Comparison of ENCODE assay signal across 15 cellular contexts in genomic region chrX:23766650-23767551, GRCh38. TPM values are rescaled to one million over a fixed set of nuclear protein-coding genes. Genes with fewer than 3 reads are reported as not detected.
DNase-seq lines count a peak whose midpoint lies in the region; ATAC-seq and TF ChIP-seq lines count a peak whose summit lies in the region.
"Had no signal": no experiment of that assay in that cellular context is flagged by ENCODE, and none has a peak within 500 bp of the region (broad histone marks: within the 10 kb centered on the region; RNA-seq: fewer than 3 reads in every experiment).

No MANE protein-coding gene starts in this region.

- 73% methylated on average over 17 of the region's 28 CpGs for WGBS in prostate gland
- WGBS in adrenal gland, 4 donors: 0 to 85% (median 67%) methylated on average over 1 to 28 of the region's 28 CpGs

- H3K36me3 Mint-ChIP-seq in T-helper 17 cell (ENCODE audit: low read depth): no peaks in the 10 kb centered on the region
- no peaks in the 10 kb centered on the region for H3K36me3 Mint-ChIP-seq in type B pancreatic cell

- DNase-seq in DMS53 (lab: John Stamatoyannopoulos, UW) (peak; percentile 88), T-helper 17 cell (no peak), upper lobe of right lung (no peak), type B pancreatic cell (ENCODE audit: extremely low spot score, unreplicated experiment) (no peak), prostate gland (ENCODE audit: low spot score) (no peak), adrenal gland (no peak)
- DNase-seq: activated CD4-positive, CD25-positive, alpha-beta regulatory T cell; aorta; NCI-H146; small intestine; stimulated activated CD8-positive, alpha-beta memory T cell treated with anti-CD3 and anti-CD28 coated beads, Interleukin-4, amount 100 ng/mL, for 48 hours had no signal

- H3K27me3 Mint-ChIP-seq in T-helper 17 cell (no peaks in the 10 kb centered on the region), type B pancreatic cell (no peaks in the 10 kb centered on the region)

- no peaks in the 10 kb centered on the region for H3K9me3 ChIP-seq in T-helper 17 cell (ENCODE audit: control insufficient read depth, low read length, poor library complexity, severe bottlenecking)
- no peaks in the 10 kb centered on the region for H3K9me3 ChIP-seq in mononuclear cell (ENCODE audit: low read depth, low read length)
- H3K9me3 ChIP-seq in upper lobe of right lung: no peaks in the 10 kb centered on the region
- H3K9me3 ChIP-seq in prostate gland: no peaks in the 10 kb centered on the region
- no peaks in the 10 kb centered on the region for H3K9me3 ChIP-seq in adrenal gland (replicated peaks in 1 of 3)

- no peaks in the 10 kb centered on the region for H3K9me3 Mint-ChIP-seq in type B pancreatic cell

- TF ChIP-seq POLR2A in prostate gland (IDR thresholded peaks at IDR 0.05): no peak
- no peak for TF ChIP-seq POLR2A in adrenal gland (IDR thresholded peaks at IDR 0.05)

- peaks cover 2% of the 10 kb centered on the region for H3K4me1 Mint-ChIP-seq in T-helper 17 cell
- peaks cover 4% of the 10 kb centered on the region for H3K4me1 Mint-ChIP-seq in type B pancreatic cell (ENCODE audit: unreplicated experiment)

- no peak overlapping the region for H3K27ac ChIP-seq in upper lobe of right lung
- no peak overlapping the region for H3K27ac ChIP-seq in prostate gland
- H3K27ac ChIP-seq in adrenal gland: no peak overlapping the region
- H3K27ac ChIP-seq: RWPE1 had no signal

- no peaks in the 10 kb centered on the region for H3K4me1 ChIP-seq in mononuclear cell (ENCODE audit: insufficient read depth, low read length)
- no peaks in the 10 kb centered on the region for H3K4me1 ChIP-seq in upper lobe of right lung
- no peaks in the 10 kb centered on the region for H3K4me1 ChIP-seq in prostate gland (replicated peaks)
- no peaks in the 10 kb centered on the region for H3K4me1 ChIP-seq in adrenal gland (replicated peaks in 1 of 2)

- no peak for TF ChIP-seq CTCF in upper lobe of right lung (IDR thresholded peaks at IDR 0.05)
- TF ChIP-seq CTCF in type B pancreatic cell (conservative IDR thresholded peaks at IDR 0.05): no peak
- TF ChIP-seq CTCF in prostate gland (IDR thresholded peaks at IDR 0.05): no peak
- TF ChIP-seq CTCF in adrenal gland (IDR thresholded peaks at IDR 0.05): no peak

- ATAC-seq in GM21526 (IDR thresholded peaks at IDR 0.05; ENCODE audit: low FRiP score, unreplicated experiment) (peak; percentile 59), T-helper 17 cell (peak; percentile 92), upper lobe of right lung (no peak)
- ATAC-seq: HCT116 had no signal

- intact Hi-C loops in upper lobe of right lung (cut with DNase I) (no loop called here), prostate gland (cut with DNase I) (no loop called here), adrenal gland (cut with DNase I) (no loop called here)

- peak overlapping the region; percentile 87 for H3K4me3 Mint-ChIP-seq in T-helper 17 cell
- no peak overlapping the region for H3K4me3 Mint-ChIP-seq in type B pancreatic cell

- H3K36me3 ChIP-seq in upper lobe of right lung: no peaks in the 10 kb centered on the region
- no peaks in the 10 kb centered on the region for H3K36me3 ChIP-seq in prostate gland
- H3K36me3 ChIP-seq in adrenal gland (replicated peaks in 1 of 2): no peaks in the 10 kb centered on the region

- H3K27me3 ChIP-seq in mononuclear cell (ENCODE audit: insufficient read depth, low read length) (no peaks in the 10 kb centered on the region), upper lobe of right lung (no peaks in the 10 kb centered on the region), prostate gland (replicated peaks; ENCODE audit: insufficient read depth) (no peaks in the 10 kb centered on the region), adrenal gland (no peaks in the 10 kb centered on the region)

- H3K27ac Mint-ChIP-seq in T-helper 17 cell (peak overlapping the region; percentile 14), type B pancreatic cell (no peak overlapping the region)

- H3K4me3 ChIP-seq in mononuclear cell (ENCODE audit: low read length): peak overlapping the region; percentile 13
- no peak overlapping the region for H3K4me3 ChIP-seq in upper lobe of right lung
- H3K4me3 ChIP-seq in prostate gland: no peak overlapping the region
- H3K4me3 ChIP-seq in adrenal gland: no peak overlapping the region

RNA-seq across cellular contexts. Expression of gene SAT1, which starts 16.1 kb away (rescaled TPM):
- total RNA-seq in T-helper 17 cell: 100 to 1,000 TPM; 362 to 368 TPM
- 1,656 TPM for total RNA-seq in mononuclear cell
- 784 TPM for total RNA-seq in upper lobe of right lung
- total RNA-seq in type B pancreatic cell (ENCODE audit: low replicate concordance): 440 and 517 TPM in 2 replicates
- total RNA-seq in prostate gland: 100 to 1,000 TPM; 461 to 567 TPM
- 100 to 1,000 TPM; 238 to 905 (median 378) TPM for total RNA-seq in adrenal gland
- 100 to 1,000 TPM; 358 to 811 (median 522) TPM for polyA plus RNA-seq in adrenal gland

RNA-seq across cellular contexts. Expression of gene ACOT9, which starts 23.8 kb away (rescaled TPM):
- total RNA-seq in T-helper 17 cell (10 to 100 TPM; 22.5 to 24.9 TPM), mononuclear cell (23.4 TPM), upper lobe of right lung (42.0 TPM), type B pancreatic cell (ENCODE audit: low replicate concordance) (37.9 and 51.2 TPM in 2 replicates), prostate gland (10 to 100 TPM; 19.6 to 31.5 TPM), adrenal gland (10 to 100 TPM; 18.4 to 40.7 (median 35.9) TPM)
- 10 to 100 TPM; 37.2 to 58.3 (median 56.8) TPM for polyA plus RNA-seq in adrenal gland
